In genomic region chr6:24125980-24126379, GRCh38 we compare ENCODE assay signal across 9 cellular contexts. TPM values are rescaled to one million over a fixed set of nuclear protein-coding genes. Genes with fewer than 3 reads are reported as not detected.
DNase-seq lines count a peak whose midpoint lies in the region; ATAC-seq and TF ChIP-seq lines count a peak whose summit lies in the region.
"Had no signal": no experiment of that assay in that cellular context is flagged by ENCODE, and none has a peak within 500 bp of the region (broad histone marks: within the 10 kb centered on the region; RNA-seq: fewer than 3 reads in every experiment).

TSS of gene NRSN1 (plus strand) at chr6:24126215. CDS start at chr6:24134328, 8,113 bp downstream.

- no peak for TF ChIP-seq POLR2A in body of pancreas (IDR thresholded peaks at IDR 0.05)

- H3K36me3 ChIP-seq in body of pancreas (replicated peaks in 1 of 2; ENCODE audit: insufficient read depth in 1 of 2, low read depth in 2 of 2) (no peaks in the 10 kb centered on the region), ascending aorta (no peaks in the 10 kb centered on the region)

- intact Hi-C loops in body of pancreas (cut with DNase I): no loop called here
- intact Hi-C loops in ascending aorta (cut with DNase I): no loop called here

- H3K27ac ChIP-seq in body of pancreas (no peak within 1 kb of the TSS), ascending aorta (no peak within 1 kb of the TSS)

- DNase-seq in Daoy (ENCODE audit: low read depth) (peak; percentile 28), NCI-H2081 (lab: John Stamatoyannopoulos, UW) (peak; percentile 82 to 83), body of pancreas (peak; percentile 11 to 40 (median 21)), mucosa of gallbladder (ENCODE audit: low spot score) (peak; percentile 11), superior temporal gyrus (ENCODE audit: extremely low spot score) (no peak), omental fat pad (ENCODE audit: low spot score) (no peak), ascending aorta (ENCODE audit: low spot score in 2 of 2) (no peak)
- DNase-seq: activated CD4-positive, alpha-beta T cell treated with anti-CD3 and anti-CD28 coated beads for 4 hours had no signal

- whole genome bisulfite sequencing in body of pancreas, 2 donors: 2 to 5% methylated on average over 12 to 35 of the region's 37 CpGs

- H3K4me1 ChIP-seq in body of pancreas: no peaks in the 10 kb centered on the region
- no peaks in the 10 kb centered on the region for H3K4me1 ChIP-seq in ascending aorta

- ATAC-seq in body of pancreas: peak; percentile 52
- no peak for ATAC-seq in HG02981 (IDR thresholded peaks at IDR 0.05; ENCODE audit: unreplicated experiment)
- no peak for ATAC-seq in omental fat pad (ENCODE audit: low FRiP score)

- H3K27me3 ChIP-seq in body of pancreas: no peaks in the 10 kb centered on the region
- H3K27me3 ChIP-seq in ascending aorta: no peaks in the 10 kb centered on the region

- no peaks in the 10 kb centered on the region for H3K9me3 ChIP-seq in body of pancreas
- H3K9me3 ChIP-seq in ascending aorta: no peaks in the 10 kb centered on the region

- TF ChIP-seq CTCF in body of pancreas (IDR thresholded peaks at IDR 0.05): no peak
- no peak for TF ChIP-seq CTCF in omental fat pad (IDR thresholded peaks at IDR 0.05)
- no peak for TF ChIP-seq CTCF in ascending aorta (IDR thresholded peaks at IDR 0.05)

- H3K4me3 ChIP-seq in body of pancreas (no peak within 1 kb of the TSS), ascending aorta (no peak within 1 kb of the TSS)

RNA-seq across cellular contexts. Expression of gene NRSN1, which starts in this region (rescaled TPM):
- not detected in 2 replicates for total RNA-seq in Daoy (2014; rRNA removed; shearing (Covaris generic))
- total RNA-seq in body of pancreas: not detected
- 0.12 TPM for total RNA-seq in mucosa of gallbladder
- not detected for total RNA-seq in omental fat pad
- not detected for total RNA-seq in ascending aorta

Comparison
In these comparisons a context has a peak if more than half of its experiments do, and no peak if none do; other contexts are left out.
1. Peak in DNase-seq in Daoy; RNA of the gene not detected or under 1 TPM.
2. Peak in DNase-seq and ATAC-seq in body of pancreas; RNA of the gene not detected or under 1 TPM.
3. Peak in DNase-seq in mucosa of gallbladder; RNA of the gene not detected or under 1 TPM.
4. DNase-seq: peak in NCI-H2081 (2 of 2); none in superior temporal gyrus (single experiment), omental fat pad (single experiment) and ascending aorta (0 of 2).